ENCODE assay signal across 1 cellular context in genomic region chr2:238123991-238124470, GRCh38.
TF ChIP-seq lines count a peak whose summit lies in the region.

No MANE protein-coding gene starts in this region.

TF ChIP-seq in HepG2, 621 proteins besides CTCF, POLR2A, EP300 and RAD21:
- 0 out of 2 replicates have a peak, but pooled peaks have one; percentile 58 for TF ChIP-seq HNRNPL (IDR thresholded peaks at IDR 0.05; ENCODE audit: low read depth, low read length)
- TF ChIP-seq NFE2L2 (IDR thresholded peaks at IDR 0.05; ENCODE audit: low read length), result no peak
- no peak for TF ChIP-seq ZNF546 (CRISPR knock-in tag; conservative IDR thresholded peaks at IDR 0.05)
- TF ChIP-seq ZNF382 (CRISPR knock-in tag; IDR thresholded peaks at IDR 0.05; ENCODE audit: borderline replicate concordance), result no peak
- TF ChIP-seq POGZ (CRISPR knock-in tag; IDR thresholded peaks at IDR 0.05), result no peak
- TF ChIP-seq ATF3 (CRISPR knock-in tag; IDR thresholded peaks at IDR 0.05), result no peak
- TF ChIP-seq ARID2 (CRISPR knock-in tag; IDR thresholded peaks at IDR 0.05; ENCODE audit: borderline replicate concordance), result no peak
